1 cellular context compared by ENCODE assay signal in the genomic region with DNA sequence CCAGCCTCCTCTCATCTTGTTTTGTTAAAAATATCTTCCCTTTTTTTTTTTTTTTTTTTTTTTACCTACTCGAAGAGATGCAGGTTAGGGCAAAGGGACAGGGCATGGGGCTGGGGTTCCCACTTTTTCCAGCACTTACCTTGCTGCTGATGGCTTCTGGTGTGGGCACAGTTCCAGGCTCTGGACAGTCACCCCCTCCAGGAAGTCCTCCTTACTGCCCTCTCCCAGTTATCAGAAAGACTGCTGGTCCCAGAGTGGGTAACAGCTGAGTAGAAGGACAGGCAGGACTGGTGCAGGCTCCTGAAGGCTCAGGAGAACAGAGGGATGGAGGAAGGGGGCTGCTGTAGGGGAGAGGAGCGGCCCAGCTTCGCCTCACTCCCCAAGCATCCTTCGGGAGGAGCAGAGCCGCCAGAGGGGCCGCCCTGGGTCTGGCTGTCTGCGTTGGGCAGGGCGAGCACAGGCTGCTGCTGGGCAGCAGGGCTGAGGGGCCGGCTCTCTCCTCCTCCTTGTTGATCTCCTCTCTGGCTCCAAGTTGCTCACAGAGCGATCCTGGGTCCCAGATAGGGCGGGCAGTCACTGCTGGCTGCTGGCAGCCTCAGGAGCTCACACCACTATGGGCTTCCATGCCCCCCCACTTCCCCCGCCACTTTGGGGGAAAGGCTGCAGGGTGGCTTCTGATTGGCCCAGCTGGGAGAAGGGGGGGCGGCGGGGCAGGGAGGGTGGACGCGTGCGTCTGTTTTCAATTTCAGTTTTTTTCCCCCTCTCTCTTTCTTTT.
TF ChIP-seq lines count a peak whose summit lies in the region.

A gene (minus strand): TSS at position 588 of the 775 bp plus-strand sequence. CDS start 18,798 bp downstream, outside the sequence.

TF ChIP-seq in GM12878, 131 proteins besides CTCF, POLR2A, EP300 and RAD21 (continued from another document):
- TF ChIP-seq, protein P1, sequence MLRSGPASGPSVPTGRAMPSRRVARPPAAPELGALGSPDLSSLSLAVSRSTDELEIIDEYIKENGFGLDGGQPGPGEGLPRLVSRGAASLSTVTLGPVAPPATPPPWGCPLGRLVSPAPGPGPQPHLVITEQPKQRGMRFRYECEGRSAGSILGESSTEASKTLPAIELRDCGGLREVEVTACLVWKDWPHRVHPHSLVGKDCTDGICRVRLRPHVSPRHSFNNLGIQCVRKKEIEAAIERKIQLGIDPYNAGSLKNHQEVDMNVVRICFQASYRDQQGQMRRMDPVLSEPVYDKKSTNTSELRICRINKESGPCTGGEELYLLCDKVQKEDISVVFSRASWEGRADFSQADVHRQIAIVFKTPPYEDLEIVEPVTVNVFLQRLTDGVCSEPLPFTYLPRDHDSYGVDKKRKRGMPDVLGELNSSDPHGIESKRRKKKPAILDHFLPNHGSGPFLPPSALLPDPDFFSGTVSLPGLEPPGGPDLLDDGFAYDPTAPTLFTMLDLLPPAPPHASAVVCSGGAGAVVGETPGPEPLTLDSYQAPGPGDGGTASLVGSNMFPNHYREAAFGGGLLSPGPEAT (IDR thresholded peaks at IDR 0.05; ENCODE audit: low read depth), result no peak
- TF ChIP-seq MXI1 (IDR thresholded peaks at IDR 0.05; ENCODE audit: low read depth, low read length) (peak; percentile 43; the same call in 1 of the 2 replicates), POLR2AphosphoS5 (IDR thresholded peaks at IDR 0.05; ENCODE audit: low read length) (no peak), CHD2 (IDR thresholded peaks at IDR 0.05; ENCODE audit: borderline replicate concordance, low read depth, low read length) (peak; percentile 37; the same call in 1 of the 2 replicates), SMAD1 (IDR thresholded peaks at IDR 0.05; ENCODE audit: low read depth, partially characterized antibody) (no peak), SREBF2 (IDR thresholded peaks at IDR 0.05; ENCODE audit: low read length) (no peak), ETV6 (conservative IDR thresholded peaks at IDR 0.05 in 1 of 2, IDR thresholded peaks at IDR 0.05 in 1 of 2; ENCODE audit: borderline replicate concordance in 1 of 2, low read depth in 1 of 2) (no peak), HDGF (IDR thresholded peaks at IDR 0.05) (no peak), ZNF384 (IDR thresholded peaks at IDR 0.05; ENCODE audit: borderline replicate concordance, low read depth, low read length) (no peak), CBX5 (IDR thresholded peaks at IDR 0.05; ENCODE audit: low read depth) (no peak), NR2C2 (IDR thresholded peaks at IDR 0.05; ENCODE audit: borderline replicate concordance, control insufficient read depth, insufficient read length, low read depth) (no peak), TBL1XR1 (IDR thresholded peaks at IDR 0.05; ENCODE audit: low read depth, low read length) (no peak), HDAC6 (IDR thresholded peaks at IDR 0.05; ENCODE audit: unreplicated experiment) (no peak)
- TF ChIP-seq, protein P2, sequence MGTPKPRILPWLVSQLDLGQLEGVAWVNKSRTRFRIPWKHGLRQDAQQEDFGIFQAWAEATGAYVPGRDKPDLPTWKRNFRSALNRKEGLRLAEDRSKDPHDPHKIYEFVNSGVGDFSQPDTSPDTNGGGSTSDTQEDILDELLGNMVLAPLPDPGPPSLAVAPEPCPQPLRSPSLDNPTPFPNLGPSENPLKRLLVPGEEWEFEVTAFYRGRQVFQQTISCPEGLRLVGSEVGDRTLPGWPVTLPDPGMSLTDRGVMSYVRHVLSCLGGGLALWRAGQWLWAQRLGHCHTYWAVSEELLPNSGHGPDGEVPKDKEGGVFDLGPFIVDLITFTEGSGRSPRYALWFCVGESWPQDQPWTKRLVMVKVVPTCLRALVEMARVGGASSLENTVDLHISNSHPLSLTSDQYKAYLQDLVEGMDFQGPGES (IDR thresholded peaks at IDR 0.05), result no peak
- TF ChIP-seq, protein P3, sequence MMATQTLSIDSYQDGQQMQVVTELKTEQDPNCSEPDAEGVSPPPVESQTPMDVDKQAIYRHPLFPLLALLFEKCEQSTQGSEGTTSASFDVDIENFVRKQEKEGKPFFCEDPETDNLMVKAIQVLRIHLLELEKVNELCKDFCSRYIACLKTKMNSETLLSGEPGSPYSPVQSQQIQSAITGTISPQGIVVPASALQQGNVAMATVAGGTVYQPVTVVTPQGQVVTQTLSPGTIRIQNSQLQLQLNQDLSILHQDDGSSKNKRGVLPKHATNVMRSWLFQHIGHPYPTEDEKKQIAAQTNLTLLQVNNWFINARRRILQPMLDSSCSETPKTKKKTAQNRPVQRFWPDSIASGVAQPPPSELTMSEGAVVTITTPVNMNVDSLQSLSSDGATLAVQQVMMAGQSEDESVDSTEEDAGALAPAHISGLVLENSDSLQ (IDR thresholded peaks at IDR 0.05), result 0 out of 2 replicates have a peak, but pooled peaks have one; percentile 13
- TF ChIP-seq, protein P4, sequence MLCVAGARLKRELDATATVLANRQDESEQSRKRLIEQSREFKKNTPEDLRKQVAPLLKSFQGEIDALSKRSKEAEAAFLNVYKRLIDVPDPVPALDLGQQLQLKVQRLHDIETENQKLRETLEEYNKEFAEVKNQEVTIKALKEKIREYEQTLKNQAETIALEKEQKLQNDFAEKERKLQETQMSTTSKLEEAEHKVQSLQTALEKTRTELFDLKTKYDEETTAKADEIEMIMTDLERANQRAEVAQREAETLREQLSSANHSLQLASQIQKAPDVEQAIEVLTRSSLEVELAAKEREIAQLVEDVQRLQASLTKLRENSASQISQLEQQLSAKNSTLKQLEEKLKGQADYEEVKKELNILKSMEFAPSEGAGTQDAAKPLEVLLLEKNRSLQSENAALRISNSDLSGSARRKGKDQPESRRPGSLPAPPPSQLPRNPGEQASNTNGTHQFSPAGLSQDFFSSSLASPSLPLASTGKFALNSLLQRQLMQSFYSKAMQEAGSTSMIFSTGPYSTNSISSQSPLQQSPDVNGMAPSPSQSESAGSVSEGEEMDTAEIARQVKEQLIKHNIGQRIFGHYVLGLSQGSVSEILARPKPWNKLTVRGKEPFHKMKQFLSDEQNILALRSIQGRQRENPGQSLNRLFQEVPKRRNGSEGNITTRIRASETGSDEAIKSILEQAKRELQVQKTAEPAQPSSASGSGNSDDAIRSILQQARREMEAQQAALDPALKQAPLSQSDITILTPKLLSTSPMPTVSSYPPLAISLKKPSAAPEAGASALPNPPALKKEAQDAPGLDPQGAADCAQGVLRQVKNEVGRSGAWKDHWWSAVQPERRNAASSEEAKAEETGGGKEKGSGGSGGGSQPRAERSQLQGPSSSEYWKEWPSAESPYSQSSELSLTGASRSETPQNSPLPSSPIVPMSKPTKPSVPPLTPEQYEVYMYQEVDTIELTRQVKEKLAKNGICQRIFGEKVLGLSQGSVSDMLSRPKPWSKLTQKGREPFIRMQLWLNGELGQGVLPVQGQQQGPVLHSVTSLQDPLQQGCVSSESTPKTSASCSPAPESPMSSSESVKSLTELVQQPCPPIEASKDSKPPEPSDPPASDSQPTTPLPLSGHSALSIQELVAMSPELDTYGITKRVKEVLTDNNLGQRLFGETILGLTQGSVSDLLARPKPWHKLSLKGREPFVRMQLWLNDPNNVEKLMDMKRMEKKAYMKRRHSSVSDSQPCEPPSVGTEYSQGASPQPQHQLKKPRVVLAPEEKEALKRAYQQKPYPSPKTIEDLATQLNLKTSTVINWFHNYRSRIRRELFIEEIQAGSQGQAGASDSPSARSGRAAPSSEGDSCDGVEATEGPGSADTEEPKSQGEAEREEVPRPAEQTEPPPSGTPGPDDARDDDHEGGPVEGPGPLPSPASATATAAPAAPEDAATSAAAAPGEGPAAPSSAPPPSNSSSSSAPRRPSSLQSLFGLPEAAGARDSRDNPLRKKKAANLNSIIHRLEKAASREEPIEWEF (IDR thresholded peaks at IDR 0.05; ENCODE audit: insufficient replicate concordance, low read depth, low read length), result no peak
TF ChIP-seq in GM12878: peak in this region for 9.
